In genomic region chr12:104457746-104458644, GRCh38 we compare ENCODE assay signal across 8 cellular contexts. TPM values are rescaled to one million over a fixed set of nuclear protein-coding genes. Genes with fewer than 3 reads are reported as not detected.
DNase-seq lines count a peak whose midpoint lies in the region; ATAC-seq, FAIRE-seq and TF ChIP-seq lines count a peak whose summit lies in the region.

No MANE protein-coding gene starts in this region.

- CTCF ChIA-PET in WTC11 (lab: Charles Lee): interaction anchor here (0.5 to 2.9 kb wide), 11 partner anchors 10 to 715 kb away, joined by 3 to 29 read pairs (median 3); no protein-coding TSS in a partner anchor

- no peaks in the 10 kb centered on the region for H3K27me3 ChIP-seq in left lung

- intact Hi-C loops in left lung (cut with DNase I): no loop called here

- no peaks in the 10 kb centered on the region for H3K9me3 Mint-ChIP-seq in WTC11

- TF ChIP-seq CTCF in WTC11 (IDR thresholded peaks at IDR 0.05): no peak
- TF ChIP-seq CTCF in left lung (IDR thresholded peaks at IDR 0.05): no peak

- H3K9me3 ChIP-seq in left lung: no peaks in the 10 kb centered on the region

- no peaks in the 10 kb centered on the region for H3K36me3 Mint-ChIP-seq in WTC11

- FAIRE-seq in HTR-8/SVneo (lab: Jason Lieb, UNC): no peak

- peak overlapping the region; percentile 97 for H3K4me3 Mint-ChIP-seq in WTC11

- H3K4me1 Mint-ChIP-seq in WTC11: peaks cover 40% of the 10 kb centered on the region

- peak; percentile 6; the same call in 1 of the 2 replicates for ATAC-seq in WTC11
- peak; percentile 36 for ATAC-seq in left lung
- ATAC-seq in HG03025 (IDR thresholded peaks at IDR 0.05; ENCODE audit: low FRiP score, unreplicated experiment): no peak
- no peak for ATAC-seq in GM21390 (IDR thresholded peaks at IDR 0.05; ENCODE audit: unreplicated experiment)

- H3K36me3 ChIP-seq in left lung: no peaks in the 10 kb centered on the region

- H3K27ac ChIP-seq in left lung: peak overlapping the region; percentile 83 to 90

- H3K27ac Mint-ChIP-seq in WTC11: peak overlapping the region; percentile 86; the same call in 1 of the 2 replicates

- peaks cover 3 to 55% of the 10 kb centered on the region in 2 donors for H3K4me1 ChIP-seq in left lung

- DNase-seq in CD1c-positive myeloid dendritic cell (ENCODE audit: extremely low spot score) (peak; percentile 48), HTR-8/SVneo (ENCODE audit: insufficient read length, low spot score) (peak; percentile 23), WTC11 (ENCODE audit: low spot score) (peak; percentile 51), cerebellum (ENCODE audit: low spot score) (peak; percentile 21), left lung (peak; percentile 45 to 90)
- DNase-seq in stimulated activated CD4-positive, alpha-beta T cell treated with anti-CD3 and anti-CD28 coated beads, TNF-alpha, amount 100 ng/mL, for 4 hours (ENCODE audit: low read depth in 3 of 3): peak in 2 of 3 experiments; percentile 28 to 36

- peak overlapping the region; percentile 83 to 100 for H3K4me3 ChIP-seq in left lung

- POLR2A ChIA-PET in WTC11 (lab: Charles Lee): interaction anchor here (1.1 to 1.2 kb wide), 2 partner anchors 43 to 76 kb away, joined by 3 to 4 read pairs; no protein-coding TSS in a partner anchor

- peaks cover 53% of the 10 kb centered on the region for H3K27me3 Mint-ChIP-seq in WTC11 (ENCODE audit: low read depth)

TF ChIP-seq in WTC11, 78 proteins besides CTCF, POLR2A, EP300 and RAD21 (continues in another document):
- no peak for TF ChIP-seq NR2C2 (CRISPR knock-in tag; IDR thresholded peaks at IDR 0.05)
- no peak for TF ChIP-seq E2F5 (CRISPR knock-in tag; IDR thresholded peaks at IDR 0.05)
- no peak for TF ChIP-seq E2F4 (CRISPR knock-in tag; IDR thresholded peaks at IDR 0.05; ENCODE audit: borderline replicate concordance, low read depth)
- TF ChIP-seq PREB (CRISPR knock-in tag; IDR thresholded peaks at IDR 0.05; ENCODE audit: borderline replicate concordance): no peak
- TF ChIP-seq ETV6 (CRISPR knock-in tag; IDR thresholded peaks at IDR 0.05): no peak
- no peak for TF ChIP-seq TCF7 (CRISPR knock-in tag; IDR thresholded peaks at IDR 0.05; ENCODE audit: low read depth)
- peak; percentile 48; the same call in 1 of the 2 replicates for TF ChIP-seq HMGXB4 (CRISPR knock-in tag; IDR thresholded peaks at IDR 0.05)
- TF ChIP-seq MAX (CRISPR knock-in tag; IDR thresholded peaks at IDR 0.05): peak; percentile 37; the same call in 1 of the 2 replicates
- no peak for TF ChIP-seq ZNF532 (CRISPR knock-in tag; IDR thresholded peaks at IDR 0.05; ENCODE audit: borderline replicate concordance)
- no peak for TF ChIP-seq ZNF281 (CRISPR knock-in tag; IDR thresholded peaks at IDR 0.05)

RNA-seq across cellular contexts. Expression of gene CHST11, which starts 1.2 kb away (rescaled TPM):
- total RNA-seq in WTC11 (2021) (20.4 to 24.2 TPM (median 23.2 TPM) in 3 replicates), cerebellum (27.9 TPM), left lung (10 to 100 TPM; 39.3 to 56.9 TPM)

Comparison
In these comparisons a context has a peak if more than half of its experiments do, and no peak if none do; other contexts are left out.
1. ATAC-seq: peak in WTC11 (single experiment) and left lung (single experiment); none in HG03025 (single experiment) and GM21390 (single experiment).
2. Peak in every context shown above with its lines, with median percentiles within 50 percentile points of each other: DNase-seq.